In the genomic region with DNA sequence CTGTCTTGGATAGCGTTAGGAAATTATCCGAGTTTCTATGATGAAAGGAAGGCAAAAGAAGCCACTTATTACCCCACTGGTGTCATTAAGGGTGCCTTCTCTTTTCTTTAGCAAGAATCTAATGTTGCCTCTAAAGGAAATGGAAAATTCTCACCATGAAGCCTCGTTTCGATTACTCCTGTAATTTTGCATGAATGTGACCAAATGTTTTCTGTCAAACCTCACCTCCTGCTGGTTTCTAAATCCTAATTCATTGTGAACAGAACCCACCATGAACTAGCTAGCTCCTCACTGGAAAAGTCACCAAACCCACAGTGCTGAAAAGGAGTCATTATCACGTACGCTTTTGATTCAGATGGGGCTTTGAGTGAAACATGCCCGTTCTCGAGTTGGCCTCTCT, we compare ENCODE assay signal across 1 cellular context.
TF ChIP-seq lines count a peak whose summit lies in the region.

No MANE protein-coding gene starts in this region.

TF ChIP-seq in WTC11, 78 proteins besides CTCF, POLR2A, EP300 and RAD21 (continued from another document):
- TF ChIP-seq, protein P1, sequence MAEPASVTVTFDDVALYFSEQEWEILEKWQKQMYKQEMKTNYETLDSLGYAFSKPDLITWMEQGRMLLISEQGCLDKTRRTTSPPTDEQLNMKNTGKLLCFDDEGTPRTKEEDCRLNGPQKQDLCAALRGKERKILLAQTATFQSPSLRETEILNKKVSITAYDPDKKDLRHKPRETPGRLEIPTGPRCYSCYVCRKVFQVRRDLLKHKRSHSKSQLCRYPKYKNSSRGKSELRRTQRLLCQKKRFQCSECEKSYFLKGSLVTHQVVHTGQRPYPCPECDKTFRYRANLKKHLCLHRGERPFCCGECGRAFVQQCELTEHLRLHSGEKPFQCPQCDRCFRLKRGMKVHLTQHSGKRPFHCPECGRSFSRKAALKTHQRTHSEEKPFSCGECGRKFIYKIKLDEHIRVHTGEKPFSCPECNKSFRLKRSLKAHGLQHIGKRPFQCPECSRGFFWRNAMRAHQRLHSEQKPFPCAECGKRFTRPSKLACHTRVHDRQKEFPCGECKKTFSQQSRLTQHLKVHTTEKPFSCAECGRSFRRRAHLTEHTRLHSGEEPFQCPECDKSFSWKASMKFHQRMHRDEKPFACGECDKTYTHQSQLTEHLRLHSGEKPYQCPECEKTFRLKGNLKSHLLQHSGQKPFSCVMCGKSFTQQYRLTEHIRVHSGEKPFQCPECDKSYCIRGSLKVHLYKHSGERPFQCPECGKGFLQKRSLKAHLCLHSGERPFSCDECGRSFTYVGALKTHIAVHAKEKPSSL (CRISPR knock-in tag; conservative IDR thresholded peaks at IDR 0.05): no peak
- TF ChIP-seq, protein P2, sequence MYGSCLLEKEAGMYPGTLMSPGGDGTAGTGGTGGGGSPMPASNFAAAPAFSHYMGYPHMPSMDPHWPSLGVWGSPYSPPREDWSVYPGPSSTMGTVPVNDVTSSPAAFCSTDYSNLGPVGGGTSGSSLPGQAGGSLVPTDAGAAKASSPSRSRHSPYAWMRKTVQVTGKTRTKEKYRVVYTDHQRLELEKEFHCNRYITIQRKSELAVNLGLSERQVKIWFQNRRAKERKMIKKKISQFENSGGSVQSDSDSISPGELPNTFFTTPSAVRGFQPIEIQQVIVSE (CRISPR knock-in tag; IDR thresholded peaks at IDR 0.05; ENCODE audit: borderline replicate concordance): no peak
- TF ChIP-seq GRHL2 (CRISPR knock-in tag; IDR thresholded peaks at IDR 0.05; ENCODE audit: insufficient replicate concordance, severe bottlenecking): no peak
TF ChIP-seq in WTC11: peak in this region for 0.
